In the genomic region with DNA sequence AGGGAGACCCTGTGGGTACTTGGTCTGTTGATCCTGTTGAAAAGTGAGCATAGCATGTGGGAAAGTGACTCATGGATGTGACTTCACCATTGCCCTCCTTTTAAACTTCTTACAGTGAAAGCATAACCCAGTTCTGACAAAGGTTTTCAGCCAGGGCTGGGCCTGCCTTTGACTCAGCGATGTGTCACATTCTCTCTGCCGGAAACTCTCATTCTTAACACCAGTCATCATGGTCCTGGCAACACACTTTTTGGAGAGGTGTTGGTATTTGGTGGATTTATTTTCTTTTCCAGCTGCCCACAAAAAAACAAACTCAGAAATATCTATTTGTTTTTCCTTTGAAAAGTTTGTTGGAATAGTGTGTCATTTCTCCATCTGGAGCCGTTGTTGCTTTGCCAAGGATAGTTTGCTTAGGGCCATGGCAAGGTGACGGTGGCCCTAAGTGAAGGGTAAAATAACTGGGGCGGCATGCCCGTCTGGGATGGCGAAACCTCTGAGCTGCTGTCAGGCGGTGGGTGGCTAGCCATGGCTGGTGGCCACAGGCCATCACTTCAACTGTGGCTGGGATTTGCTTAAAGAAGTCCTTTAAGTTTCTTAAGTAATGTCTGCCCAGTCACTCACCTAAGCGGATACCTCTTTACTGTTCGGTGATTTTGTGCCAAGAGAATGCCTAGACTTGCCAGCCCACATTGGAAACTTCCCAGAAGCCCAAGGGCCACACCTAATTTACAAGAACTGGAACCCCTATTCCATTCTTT, we compare ENCODE assay signal across 8 cellular contexts.
A peak's percentile ranks its signal among the peaks of the same experiment; 100 is the strongest.
DNase-seq lines count a peak whose midpoint lies in the region; ATAC-seq and TF ChIP-seq lines count a peak whose summit lies in the region.

No MANE protein-coding gene starts in this region.

- WGBS in adrenal gland, 4 donors = 49 to 58% (median 53%) methylated on average over 10 of the region's 10 CpGs

- no peak overlapping the region for H3K4me3 ChIP-seq in adrenal gland

- DNase-seq in AG08396 (ENCODE audit: low spot score) = peak; percentile 87
- DNase-seq in adrenal gland = peak; percentile 69 to 88 (median 81)
- DNase-seq in kidney glomerular epithelial cell (lab: John Stamatoyannopoulos, UW) = peak; percentile 98
- peak in 1 of 2 donors; percentile 13 for DNase-seq in stimulated activated naive CD8-positive, alpha-beta T cell treated with anti-CD3 and anti-CD28 coated beads, Interleukin-15, amount 100 ng/mL, for 72 hours
- no peak for DNase-seq in iPS-NIHi11 (ENCODE audit: low spot score)
- no peak for DNase-seq in cortex of kidney (lab: John Stamatoyannopoulos, UW)
- DNase-seq in NOMO-1 treated with DMSO at 0.1 percent for 48 hours (lab: John Stamatoyannopoulos, UW; ENCODE audit: unreplicated experiment) = no peak

- ATAC-seq in HG02852 (IDR thresholded peaks at IDR 0.05; ENCODE audit: unreplicated experiment) = peak; percentile 77
- peak; percentile 82 for ATAC-seq in stimulated activated naive CD8-positive, alpha-beta T cell treated with anti-CD3 and anti-CD28 coated beads, Interleukin-15, amount 100 ng/mL, for 72 hours

- H3K4me1 Mint-ChIP-seq in stimulated activated naive CD8-positive, alpha-beta T cell treated with anti-CD3 and anti-CD28 coated beads, Interleukin-15, amount 100 ng/mL, for 72 hours = no peaks in the 10 kb centered on the region

- no peaks in the 10 kb centered on the region for H3K27me3 ChIP-seq in adrenal gland

- no peak for TF ChIP-seq CTCF in adrenal gland (IDR thresholded peaks at IDR 0.05)

- H3K9me3 Mint-ChIP-seq in stimulated activated naive CD8-positive, alpha-beta T cell treated with anti-CD3 and anti-CD28 coated beads, Interleukin-15, amount 100 ng/mL, for 72 hours = no peaks in the 10 kb centered on the region

- H3K27ac Mint-ChIP-seq in stimulated activated naive CD8-positive, alpha-beta T cell treated with anti-CD3 and anti-CD28 coated beads, Interleukin-15, amount 100 ng/mL, for 72 hours = peak overlapping the region in 1 of 2 donors; percentile 4

- no peaks in the 10 kb centered on the region for H3K36me3 ChIP-seq in adrenal gland (replicated peaks in 1 of 2)

- no peak for TF ChIP-seq POLR2A in adrenal gland (IDR thresholded peaks at IDR 0.05)

- peaks cover 7% of the 10 kb centered on the region for H3K27me3 Mint-ChIP-seq in stimulated activated naive CD8-positive, alpha-beta T cell treated with anti-CD3 and anti-CD28 coated beads, Interleukin-15, amount 100 ng/mL, for 72 hours

- peaks cover 0 to 11% of the 10 kb centered on the region in 2 donors for H3K4me1 ChIP-seq in adrenal gland (replicated peaks in 1 of 2)

- peak overlapping the region in 3 of 5 donors; percentile 27 to 61 (median 31) for H3K27ac ChIP-seq in adrenal gland

- H3K4me3 Mint-ChIP-seq in stimulated activated naive CD8-positive, alpha-beta T cell treated with anti-CD3 and anti-CD28 coated beads, Interleukin-15, amount 100 ng/mL, for 72 hours = no peak overlapping the region

- intact Hi-C loops in adrenal gland (cut with DNase I) = no loop called here

- no peaks in the 10 kb centered on the region for H3K9me3 ChIP-seq in adrenal gland (replicated peaks in 1 of 3)

Comparison
In these comparisons a context has a peak if more than half of its experiments do, and no peak if none do; other contexts are left out.
1. DNase-seq: peak in AG08396 (single experiment), adrenal gland (7 of 7) and kidney glomerular epithelial cell (single experiment); none in iPS-NIHi11 (single experiment), cortex of kidney (single experiment) and NOMO-1 treated with DMSO at 0.1 percent for 48 hours (single experiment).